Comparison of ENCODE assay signal across 12 cellular contexts in the genomic region with DNA sequence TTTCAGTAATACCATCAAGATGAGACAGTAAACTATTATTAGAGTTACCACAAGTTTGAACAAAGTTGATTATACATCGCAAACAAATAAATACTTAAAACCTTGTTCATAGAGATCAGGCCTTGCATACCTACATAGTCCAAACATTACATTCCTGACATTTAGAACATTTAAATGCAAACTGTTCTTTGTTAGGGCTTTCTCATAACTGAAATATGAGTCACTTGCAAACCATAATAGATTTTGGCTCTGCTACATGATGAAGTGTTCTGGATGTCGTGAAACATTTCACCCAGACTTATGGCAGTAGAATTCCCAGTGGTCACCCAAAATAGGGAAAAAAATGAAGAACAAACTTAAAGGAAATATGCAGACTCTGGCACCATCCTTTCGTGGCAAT.
DNase-seq lines count a peak whose midpoint lies in the region; ATAC-seq and TF ChIP-seq lines count a peak whose summit lies in the region.
"Had no signal": no experiment of that assay in that cellular context is flagged by ENCODE, and none has a peak within 500 bp of the region (broad histone marks: within the 10 kb centered on the region; RNA-seq: fewer than 3 reads in every experiment).

No MANE protein-coding gene starts in this region.

- peaks cover 15% of the 10 kb centered on the region for H3K4me1 Mint-ChIP-seq in endothelial cell (ENCODE audit: unreplicated experiment)
- H3K4me1 Mint-ChIP-seq: neural progenitor cell had no signal

- H3K4me1 ChIP-seq in heart left ventricle (peaks cover 10 to 71% (median 35%) of the 10 kb centered on the region in 12 donors), gastrocnemius medialis (peaks cover 11 to 14% of the 10 kb centered on the region in 2 donors)
- H3K4me1 ChIP-seq: neural progenitor cell had no signal

- CTCF ChIA-PET in GM10248 (lab: Yijun Ruan, JAX), result no interaction called here

- WGBS in heart left ventricle, 4 donors, result 26 to 41% (median 33%) methylated on average over 3 of the region's 3 CpGs

- H3K9me3 ChIP-seq in heart left ventricle, result peaks cover 0 to 4% (median 0%) of the 10 kb centered on the region in 12 donors
- H3K9me3 ChIP-seq in gastrocnemius medialis, result no peaks in the 10 kb centered on the region

- intact Hi-C loops in heart left ventricle (cut with DNase I) (loop anchor here in 5 of 10 donors (2.0 to 10.0 kb wide), 6 partner anchors 52 to 75 kb away; a partner anchor contains a TSS), gastrocnemius medialis (cut with DNase I; ENCODE audit: low total_unique reads) (no loop called here)

- TF ChIP-seq POLR2A in heart left ventricle (IDR thresholded peaks at IDR 0.05), result no peak
- TF ChIP-seq POLR2A in gastrocnemius medialis (IDR thresholded peaks at IDR 0.05), result no peak

- no peaks in the 10 kb centered on the region for H3K9me3 Mint-ChIP-seq in endothelial cell (ENCODE audit: unreplicated experiment)

- H3K27me3 Mint-ChIP-seq in endothelial cell (ENCODE audit: unreplicated experiment), result peaks cover 2% of the 10 kb centered on the region

- in situ Hi-C loops in gastrocnemius medialis (cut with MboI; ENCODE audit: low sequenced_read_pairs in 4 of 4), result no loop called here

- H3K36me3 ChIP-seq in heart left ventricle, result no peaks in the 10 kb centered on the region
- no peaks in the 10 kb centered on the region for H3K36me3 ChIP-seq in gastrocnemius medialis
- H3K36me3 ChIP-seq: neural progenitor cell had no signal

- peaks cover 12% of the 10 kb centered on the region for H3K36me3 Mint-ChIP-seq in endothelial cell (ENCODE audit: low read depth, unreplicated experiment)

- peak overlapping the region; percentile 10 to 87 (median 72) for H3K27ac ChIP-seq in heart left ventricle
- peak overlapping the region; percentile 29 to 64 (median 42) for H3K27ac ChIP-seq in gastrocnemius medialis
- H3K27ac ChIP-seq: neural progenitor cell had no signal

- no peak overlapping the region for H3K4me3 Mint-ChIP-seq in endothelial cell (ENCODE audit: unreplicated experiment)
- H3K4me3 Mint-ChIP-seq: neural progenitor cell had no signal

- TF ChIP-seq CTCF in heart left ventricle (IDR thresholded peaks at IDR 0.05) (no peak), gastrocnemius medialis (IDR thresholded peaks at IDR 0.05 in 4 of 5, conservative IDR thresholded peaks at IDR 0.05 in 1 of 5) (no peak), GM10248 (IDR thresholded peaks at IDR 0.05; ENCODE audit: control extremely low read depth, extremely low read depth, low read depth, missing control alignments) (no peak), endothelial cell (IDR thresholded peaks at IDR 0.05; ENCODE audit: unreplicated experiment) (no peak)

- H3K4me3 ChIP-seq in heart left ventricle, result peak overlapping the region in 2 of 12 donors; percentile 3 to 15
- no peak overlapping the region for H3K4me3 ChIP-seq in gastrocnemius medialis
- H3K4me3 ChIP-seq: neural progenitor cell had no signal

- POLR2A ChIA-PET in GM10248 (lab: Yijun Ruan, JAX), result no interaction called here

- ATAC-seq in heart left ventricle, result peak; percentile 69 to 87 (median 79)
- peak; percentile 50 to 58 for ATAC-seq in gastrocnemius medialis
- ATAC-seq in HG02870 (IDR thresholded peaks at IDR 0.05; ENCODE audit: unreplicated experiment), result no peak

- no peak overlapping the region for H3K27ac Mint-ChIP-seq in endothelial cell (ENCODE audit: unreplicated experiment)
- H3K27ac Mint-ChIP-seq: neural progenitor cell had no signal

- H3K27me3 ChIP-seq in heart left ventricle (no peaks in the 10 kb centered on the region), gastrocnemius medialis (no peaks in the 10 kb centered on the region)
- H3K27me3 ChIP-seq: neural progenitor cell had no signal

- peak; percentile 91 for DNase-seq in EL
- peak; percentile 89 for DNase-seq in amniotic epithelial cell (ENCODE audit: low read depth)
- DNase-seq in heart left ventricle, result no peak
- DNase-seq in gastrocnemius medialis, result no peak
- DNase-seq in GM10248 (ENCODE audit: extremely low spot score), result no peak
- no peak for DNase-seq in endothelial cell (ENCODE audit: low spot score)
- no peak for DNase-seq in middle frontal gyrus (ENCODE audit: extremely low spot score, low spot score)
- DNase-seq: activated CD8-positive, alpha-beta memory T cell treated with anti-CD3 and anti-CD28 coated beads for 24 hours; cortex of kidney; DMS153 had no signal

Comparison
In these comparisons a context has a peak if more than half of its experiments do, and no peak if none do; other contexts are left out.
1. DNase-seq: peak in EL (single experiment) and amniotic epithelial cell (single experiment); none in heart left ventricle (0 of 5), gastrocnemius medialis (0 of 2), GM10248 (single experiment), endothelial cell (single experiment) and middle frontal gyrus (single experiment).